Comparison of ENCODE assay signal across 13 cellular contexts in genomic region chr11:75826463-75827220, GRCh38. TPM values are rescaled to one million over a fixed set of nuclear protein-coding genes. Genes with fewer than 3 reads are reported as not detected.
DNase-seq lines count a peak whose midpoint lies in the region; ATAC-seq and TF ChIP-seq lines count a peak whose summit lies in the region.
"Had no signal": no experiment of that assay in that cellular context is flagged by ENCODE, and none has a peak within 500 bp of the region (broad histone marks: within the 10 kb centered on the region; RNA-seq: fewer than 3 reads in every experiment).

No MANE protein-coding gene starts in this region.

- TF ChIP-seq CTCF in breast epithelium (IDR thresholded peaks at IDR 0.05) (no peak), MCF 10A (IDR thresholded peaks at IDR 0.05; ENCODE audit: unreplicated experiment) (no peak), natural killer cell (IDR thresholded peaks at IDR 0.05) (no peak), upper lobe of right lung (IDR thresholded peaks at IDR 0.05) (no peak)

- H3K9me3 ChIP-seq in breast epithelium (no peaks in the 10 kb centered on the region), upper lobe of right lung (no peaks in the 10 kb centered on the region)

- CTCF ChIA-PET in MCF 10A (lab: Yijun Ruan, JAX), result interaction anchor here (0.6 to 0.7 kb wide), 2 partner anchors 438 to 505 kb away, joined by 3 to 4 read pairs; no protein-coding TSS in a partner anchor

- H3K27ac ChIP-seq in breast epithelium (peak overlapping the region; percentile 73 to 87), upper lobe of right lung (peak overlapping the region; percentile 70)

- intact Hi-C loops in breast epithelium (cut with DNase I; ENCODE audit: low total_unique reads) (no loop called here), MCF 10A (cut with micrococcal nuclease) (no loop called here), natural killer cell (cut with micrococcal nuclease) (no loop called here), upper lobe of right lung (cut with DNase I) (no loop called here)

- H3K36me3 Mint-ChIP-seq in MCF 10A (ENCODE audit: insufficient read depth, unreplicated experiment) (peaks cover 19% of the 10 kb centered on the region), natural killer cell (no peaks in the 10 kb centered on the region)

- no TSS peak for BruUV-seq in MCF 10A (replicated peaks; lab: Mats Ljungman, UMichigan)

- H3K27me3 Mint-ChIP-seq in MCF 10A (ENCODE audit: insufficient read depth, unreplicated experiment) (no peaks in the 10 kb centered on the region), natural killer cell (ENCODE audit: low read depth in 2 of 2) (no peaks in the 10 kb centered on the region)
- H3K27me3 Mint-ChIP-seq: activated naive CD8-positive, alpha-beta T cell treated with anti-CD3 and anti-CD28 coated beads, Interleukin-2, amount 10 ng/mL, durations not matched to agents 7 days and 5 days had no signal

- no peak for TF ChIP-seq POLR2A in breast epithelium (IDR thresholded peaks at IDR 0.05)

- H3K27me3 ChIP-seq in breast epithelium (no peaks in the 10 kb centered on the region), upper lobe of right lung (no peaks in the 10 kb centered on the region)

- ATAC-seq in natural killer cell, result no peak
- peak; percentile 78 for ATAC-seq in upper lobe of right lung
- ATAC-seq in HG02981 (IDR thresholded peaks at IDR 0.05; ENCODE audit: unreplicated experiment), result no peak
- ATAC-seq in GM18909 (IDR thresholded peaks at IDR 0.05; ENCODE audit: poor library complexity, unreplicated experiment), result no peak
- ATAC-seq: HCT116 had no signal

- POLR2A ChIA-PET in MCF 10A (lab: Yijun Ruan, JAX), result interaction anchor here (0.6 to 1.3 kb wide), 3 partner anchors 8 to 189 kb away, joined by 3 to 4 read pairs (median 3); no protein-coding TSS in a partner anchor

- H3K4me3 Mint-ChIP-seq in MCF 10A (ENCODE audit: unreplicated experiment), result no peak overlapping the region
- no peak overlapping the region for H3K4me3 Mint-ChIP-seq in natural killer cell
- H3K4me3 Mint-ChIP-seq: activated naive CD8-positive, alpha-beta T cell treated with anti-CD3 and anti-CD28 coated beads, Interleukin-2, amount 10 ng/mL, durations not matched to agents 7 days and 5 days had no signal

- H3K9me3 Mint-ChIP-seq in MCF 10A (ENCODE audit: unreplicated experiment) (no peaks in the 10 kb centered on the region), natural killer cell (no peaks in the 10 kb centered on the region)
- H3K9me3 Mint-ChIP-seq: activated naive CD8-positive, alpha-beta T cell treated with anti-CD3 and anti-CD28 coated beads, Interleukin-2, amount 10 ng/mL, durations not matched to agents 7 days and 5 days had no signal

- H3K27ac Mint-ChIP-seq in MCF 10A (ENCODE audit: low read depth, unreplicated experiment) (no peak overlapping the region), natural killer cell (peak overlapping the region; percentile 20 to 69)
- H3K27ac Mint-ChIP-seq: activated naive CD8-positive, alpha-beta T cell treated with anti-CD3 and anti-CD28 coated beads, Interleukin-2, amount 10 ng/mL, durations not matched to agents 7 days and 5 days had no signal

- no peaks in the 10 kb centered on the region for H3K4me1 ChIP-seq in breast epithelium
- H3K4me1 ChIP-seq in upper lobe of right lung, result peaks cover 58% of the 10 kb centered on the region

- DNase-seq in breast epithelium (ENCODE audit: low spot score in 2 of 2), result no peak
- DNase-seq in MCF 10A (ENCODE audit: unreplicated experiment), result no peak
- peak; percentile 33 for DNase-seq in fibroblast of gingiva (ENCODE audit: low read depth)
- no peak for DNase-seq in natural killer cell
- DNase-seq in upper lobe of right lung, result no peak
- DNase-seq in stimulated activated CD8-positive, alpha-beta memory T cell treated with anti-CD3 and anti-CD28 coated beads, Interleukin-4, amount 100 ng/mL, for 48 hours, result no peak
- DNase-seq: ACHN; activated naive CD8-positive, alpha-beta T cell treated with anti-CD3 and anti-CD28 coated beads, Interleukin-2, amount 10 ng/mL, durations not matched to agents 7 days and 5 days; NCI-H82; stimulated activated CD4-positive, alpha-beta T cell treated with anti-CD3 and anti-CD28 coated beads, Interleukin-4, amount 100 ng/mL, for 1 hour had no signal

- H3K36me3 ChIP-seq in breast epithelium (no peaks in the 10 kb centered on the region), upper lobe of right lung (no peaks in the 10 kb centered on the region)

- peaks cover 8% of the 10 kb centered on the region for H3K4me1 Mint-ChIP-seq in MCF 10A (ENCODE audit: insufficient read depth, unreplicated experiment)
- peaks cover 18 to 46% of the 10 kb centered on the region in 2 donors for H3K4me1 Mint-ChIP-seq in natural killer cell

- peak overlapping the region; percentile 13 to 47 (median 16) for H3K4me3 ChIP-seq in breast epithelium
- H3K4me3 ChIP-seq in upper lobe of right lung, result peak overlapping the region; percentile 11

RNA-seq across cellular contexts. Expression of gene UVRAG, which starts 11.6 kb away (rescaled TPM):
- total RNA-seq in breast epithelium (10 to 100 TPM; 43.3 to 73.0 (median 48.9) TPM), MCF 10A (2022) (12.4 and 16.1 TPM in 2 replicates), natural killer cell (10 to 100 TPM; 39.9 to 52.5 (median 41.4) TPM), upper lobe of right lung (31.0 TPM)

RNA-seq across cellular contexts. Expression of gene DGAT2, which starts 58.1 kb away (rescaled TPM):
- total RNA-seq in breast epithelium, result 100 to 1,000 TPM in 1 of 3 donors, 10 to 100 TPM in 2; 26.2 to 134 (median 36.1) TPM
- 6.4 and 7.3 TPM in 2 replicates for total RNA-seq in MCF 10A (2022)
- total RNA-seq in natural killer cell, result 1 to 10 TPM in 1 of 3 donors, under 1 TPM in 2; 0.24 to 2.8 (median 0.75) TPM
- total RNA-seq in upper lobe of right lung, result 6.2 TPM
